16 cellular contexts compared by ENCODE assay signal in genomic region chr1:33763406-33763805, GRCh38.
DNase-seq lines count a peak whose midpoint lies in the region; ATAC-seq, FAIRE-seq and TF ChIP-seq lines count a peak whose summit lies in the region.
"Had no signal": no experiment of that assay in that cellular context is flagged by ENCODE, and none has a peak within 500 bp of the region (broad histone marks: within the 10 kb centered on the region; RNA-seq: fewer than 3 reads in every experiment).

No MANE protein-coding gene starts in this region.

- ATAC-seq in HG02763 (IDR thresholded peaks at IDR 0.05; ENCODE audit: unreplicated experiment) (no peak), T-helper 17 cell (no peak)
- ATAC-seq: naive thymus-derived CD8-positive, alpha-beta T cell had no signal

- no peaks in the 10 kb centered on the region for H3K79me2 ChIP-seq in keratinocyte (ENCODE audit: control insufficient read depth, insufficient read depth, low read length)

- dilution Hi-C loops in keratinocyte (cut with MboI; ENCODE audit: extremely low pct_ligation_motif_present, low sequenced_read_pairs) = no loop called here

- no peak overlapping the region for H3K27ac Mint-ChIP-seq in T-helper 17 cell
- H3K27ac Mint-ChIP-seq: naive thymus-derived CD8-positive, alpha-beta T cell had no signal

- H2AFZ ChIP-seq in keratinocyte (ENCODE audit: control insufficient read depth, low read length) = no peak overlapping the region

- H3K36me3 Mint-ChIP-seq in T-helper 17 cell (ENCODE audit: low read depth) = peaks cover 2% of the 10 kb centered on the region
- H3K36me3 Mint-ChIP-seq: naive thymus-derived CD8-positive, alpha-beta T cell had no signal

- peaks cover 12% of the 10 kb centered on the region for H3K4me1 ChIP-seq in keratinocyte (ENCODE audit: control insufficient read depth, extremely low read depth, insufficient read depth, low read length)
- H3K4me1 ChIP-seq: psoas muscle, stomach had no signal

- no peaks in the 10 kb centered on the region for H3K9me1 ChIP-seq in keratinocyte (ENCODE audit: control insufficient read depth, extremely low read depth, insufficient read depth, low read length)

- no peaks in the 10 kb centered on the region for H3K9me3 ChIP-seq in keratinocyte (ENCODE audit: control insufficient read depth, low read depth, low read length)
- H3K9me3 ChIP-seq in T-helper 17 cell (ENCODE audit: control insufficient read depth, low read length, poor library complexity, severe bottlenecking) = no peaks in the 10 kb centered on the region
- H3K9me3 ChIP-seq: psoas muscle, stomach had no signal

- H3K27me3 ChIP-seq in keratinocyte (ENCODE audit: control insufficient read depth, extremely low read depth, insufficient read depth, low read length) = no peaks in the 10 kb centered on the region
- H3K27me3 ChIP-seq: stomach had no signal

- FAIRE-seq in keratinocyte (lab: Jason Lieb, UNC) = peak; percentile 89

- H3K27me3 Mint-ChIP-seq in T-helper 17 cell = peaks cover 23% of the 10 kb centered on the region

- no peak for TF ChIP-seq CTCF in keratinocyte (optimal IDR thresholded peaks at IDR 0.05 in 1 of 3, IDR thresholded peaks at IDR 0.05 in 1 of 3, conservative IDR thresholded peaks at IDR 0.05 in 1 of 3; ENCODE audit: extremely low read depth in 1 of 3, insufficient read depth in 2 of 3, low read length in 3 of 3)

- H3K27ac ChIP-seq in keratinocyte (ENCODE audit: control insufficient read depth, insufficient read depth, low read length) = peak overlapping the region; percentile 52
- H3K27ac ChIP-seq: stomach had no signal

- peak overlapping the region; percentile 33 for H3K4me2 ChIP-seq in keratinocyte (ENCODE audit: control insufficient read depth, extremely low read depth, insufficient read depth, low read depth, low read length)

- H3K4me1 Mint-ChIP-seq in T-helper 17 cell = no peaks in the 10 kb centered on the region
- H3K4me1 Mint-ChIP-seq: naive thymus-derived CD8-positive, alpha-beta T cell had no signal

- no peak overlapping the region for H3K9ac ChIP-seq in keratinocyte (ENCODE audit: control insufficient read depth, extremely low read depth, insufficient read depth, low read length)

- H3K4me3 ChIP-seq in keratinocyte (ENCODE audit: control insufficient read depth in 2 of 3, extremely low read depth in 1 of 3, insufficient read depth in 2 of 3, low read depth in 1 of 3, low read length in 3 of 3) = no peak overlapping the region
- H3K4me3 ChIP-seq: psoas muscle, stomach had no signal

- H3K36me3 ChIP-seq in keratinocyte (ENCODE audit: control insufficient read depth in 2 of 2, extremely low read depth in 1 of 2, insufficient read depth in 2 of 2, low read length in 2 of 2) = no peaks in the 10 kb centered on the region
- H3K36me3 ChIP-seq: stomach had no signal

- no peaks in the 10 kb centered on the region for H4K20me1 ChIP-seq in keratinocyte (ENCODE audit: control insufficient read depth, extremely low read depth, insufficient read depth, low read length)

- H3K4me3 Mint-ChIP-seq in T-helper 17 cell = no peak overlapping the region
- H3K4me3 Mint-ChIP-seq: naive thymus-derived CD8-positive, alpha-beta T cell had no signal

- peak; percentile 41 for DNase-seq in AG08396 (ENCODE audit: low spot score)
- DNase-seq in HK-2 (ENCODE audit: unreplicated experiment) = peak; percentile 9
- peak; percentile 15 for DNase-seq in amniotic stem cell (lab: John Stamatoyannopoulos, UW)
- peak; percentile 42 for DNase-seq in keratinocyte (ENCODE audit: low read depth, low spot score)
- no peak for DNase-seq in NCI-H128 (lab: John Stamatoyannopoulos, UW; ENCODE audit: unreplicated experiment)
- no peak for DNase-seq in cerebellar nuclear complex (lab: John Stamatoyannopoulos, UW)
- no peak for DNase-seq in T-helper 17 cell
- DNase-seq: activated gamma-delta T cell treated with Interleukin-2 at 50 U/mL for 16 hours; Kasumi-1; naive thymus-derived CD8-positive, alpha-beta T cell; NCI-H187; NCI-H510A treated with DMSO at 0.1 percent for 48 hours; stimulated activated CD4-positive, alpha-beta T cell treated with anti-CD3 and anti-CD28 coated beads, Interleukin-12 subunit alpha, Interleukin-12 subunit beta, amount 100 ng/mL, for 4 hours; stomach had no signal

Comparison
In these comparisons a context has a peak if more than half of its experiments do, and no peak if none do; other contexts are left out.
1. DNase-seq: peak in AG08396 (single experiment), HK-2 (single experiment), amniotic stem cell (single experiment) and keratinocyte (single experiment); none in NCI-H128 (single experiment), cerebellar nuclear complex (0 of 2) and T-helper 17 cell (0 of 3).